ENCODE assay signal across 23 cellular contexts in the genomic region with DNA sequence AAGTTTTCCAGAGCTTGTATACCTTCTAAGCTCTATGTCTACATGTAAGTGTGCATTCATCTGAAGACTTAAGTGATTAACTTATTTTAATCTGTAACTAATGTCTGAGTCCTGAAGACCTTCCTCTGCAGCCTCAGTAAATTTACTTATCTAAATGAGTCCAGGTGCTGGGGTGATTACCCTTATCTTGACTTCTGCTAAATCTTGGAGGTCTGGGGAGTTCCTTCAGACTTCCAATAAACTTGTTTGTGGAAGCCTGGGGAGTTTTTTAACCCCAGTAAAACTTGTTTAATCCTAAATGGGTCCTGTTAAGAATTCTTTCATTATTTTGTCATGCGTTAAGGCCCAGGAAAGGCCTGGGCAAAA. TPM values are rescaled to one million over a fixed set of nuclear protein-coding genes. Genes with fewer than 3 reads are reported as not detected.
"Had no signal": no experiment of that assay in that cellular context is flagged by ENCODE, and none has a peak within 500 bp of the region (broad histone marks: within the 10 kb centered on the region; RNA-seq: fewer than 3 reads in every experiment).

No MANE protein-coding gene starts in this region.

- ATAC-seq: body of pancreas; left cardiac atrium; SK-N-SH treated with all-trans-retinoic acid at 6 μM for 48 hours; stimulated activated naive CD8-positive, alpha-beta T cell treated with anti-CD3 and anti-CD28 coated beads, Interleukin-15, Interleukin-2, amounts not matched to agents 100 U/mL and 50 U/mL, for 24 hours had no signal

- H3K36me3 ChIP-seq: cardiac muscle cell, sigmoid colon, spleen, thyroid gland had no signal

- H3K4me1 ChIP-seq: sigmoid colon, thyroid gland had no signal

- H3K4me3 Mint-ChIP-seq: activated CD4-positive, alpha-beta memory T cell treated with anti-CD3 and anti-CD28 coated beads for 36 hours; activated naive CD4-positive, alpha-beta T cell treated with anti-CD3 and anti-CD28 coated beads for 36 hours; dendritic cell treated with granulocyte-macrophage colony-stimulating factor and Interleukin-4, amounts not matched to agents 40 ng/mL and 50 ng/mL, for 4 days had no signal

- H3K9me3 Mint-ChIP-seq: activated CD4-positive, alpha-beta memory T cell treated with anti-CD3 and anti-CD28 coated beads for 36 hours; activated naive CD4-positive, alpha-beta T cell treated with anti-CD3 and anti-CD28 coated beads for 36 hours; dendritic cell treated with granulocyte-macrophage colony-stimulating factor and Interleukin-4, amounts not matched to agents 40 ng/mL and 50 ng/mL, for 4 days had no signal

- DNase-seq: activated CD4-positive, alpha-beta memory T cell treated with anti-CD3 and anti-CD28 coated beads for 36 hours; activated CD4-positive, alpha-beta T cell treated with anti-CD3 and anti-CD28 coated beads for 4 hours; activated CD4-positive, CD25-positive, alpha-beta regulatory T cell; activated naive CD4-positive, alpha-beta T cell treated with anti-CD3 and anti-CD28 coated beads for 36 hours; anterior cingulate cortex; effector CD4-positive, alpha-beta T cell; erythroblast; hypothalamus; left cardiac atrium; retina; sigmoid colon; stimulated activated CD4-positive, alpha-beta T cell treated with anti-CD3 and anti-CD28 coated beads, Interleukin-4, amount 100 ng/mL, for 1 hour; stimulated activated naive CD8-positive, alpha-beta T cell treated with anti-CD3 and anti-CD28 coated beads, Interleukin-15, Interleukin-2, amounts not matched to agents 100 U/mL and 50 U/mL, for 24 hours; substantia nigra; thyroid gland had no signal

- H3K27ac Mint-ChIP-seq: activated CD4-positive, alpha-beta memory T cell treated with anti-CD3 and anti-CD28 coated beads for 36 hours; activated naive CD4-positive, alpha-beta T cell treated with anti-CD3 and anti-CD28 coated beads for 36 hours; dendritic cell treated with granulocyte-macrophage colony-stimulating factor and Interleukin-4, amounts not matched to agents 40 ng/mL and 50 ng/mL, for 4 days had no signal

- H3K27me3 Mint-ChIP-seq: activated CD4-positive, alpha-beta memory T cell treated with anti-CD3 and anti-CD28 coated beads for 36 hours had no signal

- H3K27ac ChIP-seq: cardiac muscle cell, sigmoid colon, spleen, thyroid gland had no signal

- H3K4me3 ChIP-seq: body of pancreas, cardiac muscle cell, sigmoid colon, spleen, thyroid gland had no signal

- H3K36me3 Mint-ChIP-seq: activated CD4-positive, alpha-beta memory T cell treated with anti-CD3 and anti-CD28 coated beads for 36 hours had no signal

- H3K9me3 ChIP-seq: body of pancreas, sigmoid colon, spleen, thyroid gland had no signal

- H3K27me3 ChIP-seq: body of pancreas, cardiac muscle cell, sigmoid colon, spleen, thyroid gland had no signal

RNA-seq across cellular contexts. Expression of gene RSPH1, which starts 37.0 kb away (rescaled TPM):
- total RNA-seq: left cardiac atrium, osteoblast had no signal

RNA-seq across cellular contexts. Expression of gene UBASH3A, which starts 55.3 kb away (rescaled TPM):
- total RNA-seq: cardiac muscle cell, chondrocyte, frontal cortex, osteoblast, sigmoid colon had no signal
- polyA plus RNA-seq: cardiac muscle cell had no signal
